Comparison of ENCODE assay signal across 8 cellular contexts in genomic region chr2:240624950-240625621, GRCh38. TPM values are rescaled to one million over a fixed set of nuclear protein-coding genes. Genes with fewer than 3 reads are reported as not detected.
DNase-seq lines count a peak whose midpoint lies in the region; ATAC-seq and TF ChIP-seq lines count a peak whose summit lies in the region.

Gene GPR35, plus strand, starts transcription at chr2:240625480. Its CDS starts 4,473 bp downstream, at chr2:240629953.

- H3K4me1 ChIP-seq in left lung (peaks cover 0 to 58% of the 10 kb centered on the region in 2 donors), prostate gland (replicated peaks) (no peaks in the 10 kb centered on the region)

- H3K9me3 ChIP-seq in left lung: no peaks in the 10 kb centered on the region
- no peaks in the 10 kb centered on the region for H3K9me3 ChIP-seq in prostate gland

- peak within 1 kb of the TSS; percentile 42 for H3K4me3 Mint-ChIP-seq in activated naive CD4-positive, alpha-beta T cell treated with anti-CD3 and anti-CD28 coated beads for 36 hours

- peak within 1 kb of the TSS; percentile 47 for H3K27ac Mint-ChIP-seq in activated naive CD4-positive, alpha-beta T cell treated with anti-CD3 and anti-CD28 coated beads for 36 hours

- no peaks in the 10 kb centered on the region for H3K36me3 Mint-ChIP-seq in activated naive CD4-positive, alpha-beta T cell treated with anti-CD3 and anti-CD28 coated beads for 36 hours (ENCODE audit: low read depth)

- H3K4me3 ChIP-seq in left lung (peak within 1 kb of the TSS in 1 of 2 donors; percentile 24), prostate gland (no peak within 1 kb of the TSS)

- H3K27me3 ChIP-seq in left lung: peaks cover 0 to 32% of the 10 kb centered on the region in 2 donors
- no peaks in the 10 kb centered on the region for H3K27me3 ChIP-seq in prostate gland (replicated peaks; ENCODE audit: insufficient read depth)

- TF ChIP-seq POLR2A in prostate gland (IDR thresholded peaks at IDR 0.05): no peak

- no peaks in the 10 kb centered on the region for H3K9me3 Mint-ChIP-seq in activated naive CD4-positive, alpha-beta T cell treated with anti-CD3 and anti-CD28 coated beads for 36 hours

- H3K36me3 ChIP-seq in left lung (peaks cover 0 to 2% of the 10 kb centered on the region in 2 donors), prostate gland (no peaks in the 10 kb centered on the region)

- CTCF ChIA-PET in activated naive CD4-positive, alpha-beta T cell treated with anti-CD3 and anti-CD28 coated beads for 36 hours (lab: Charles Lee): no interaction called here

- intact Hi-C loops in activated naive CD4-positive, alpha-beta T cell treated with anti-CD3 and anti-CD28 coated beads for 36 hours (cut with micrococcal nuclease): loop anchor here (1.0 to 10.0 kb wide), 3 partner anchors 59 to 110 kb away; no protein-coding TSS in a partner anchor
- intact Hi-C loops in left lung (cut with DNase I): no loop called here
- intact Hi-C loops in prostate gland (cut with DNase I): no loop called here

- H3K27me3 Mint-ChIP-seq in activated naive CD4-positive, alpha-beta T cell treated with anti-CD3 and anti-CD28 coated beads for 36 hours (ENCODE audit: low read depth): no peaks in the 10 kb centered on the region

- H3K27ac ChIP-seq in left lung (peak within 1 kb of the TSS in 1 of 2 donors; percentile 71), prostate gland (no peak within 1 kb of the TSS)

- 45% methylated on average over 23 of the region's 23 CpGs for WGBS in prostate gland

- DNase-seq in T follicular helper cell (ENCODE audit: low read depth) (peak; percentile 62), left lung (peak; percentile 75 to 88), prostate gland (ENCODE audit: low spot score) (no peak), NCI-H2029 (lab: John Stamatoyannopoulos, UW) (no peak)
- peak; percentile 86 for DNase-seq in activated naive CD4-positive, alpha-beta T cell treated with anti-CD3 and anti-CD28 coated beads for 36 hours
- DNase-seq in stimulated activated CD8-positive, alpha-beta memory T cell treated with anti-CD3 and anti-CD28 coated beads, Interleukin-15, amount 100 ng/mL, for 48 hours (ENCODE audit: low read depth in 2 of 2): peak; percentile 81 to 85

- peak; percentile 37 for ATAC-seq in GM18909 (IDR thresholded peaks at IDR 0.05; ENCODE audit: poor library complexity, unreplicated experiment)
- ATAC-seq in left lung: peak; percentile 66
- no peak for ATAC-seq in HG03439 (IDR thresholded peaks at IDR 0.05; ENCODE audit: unreplicated experiment)

- H3K4me1 Mint-ChIP-seq in activated naive CD4-positive, alpha-beta T cell treated with anti-CD3 and anti-CD28 coated beads for 36 hours (ENCODE audit: low read depth): peaks cover 51% of the 10 kb centered on the region

- TF ChIP-seq CTCF in left lung (IDR thresholded peaks at IDR 0.05) (no peak), prostate gland (IDR thresholded peaks at IDR 0.05) (no peak)

RNA-seq across cellular contexts. Expression of gene GPR35, which starts in this region (rescaled TPM):
- total RNA-seq in activated naive CD4-positive, alpha-beta T cell treated with anti-CD3 and anti-CD28 coated beads for 36 hours: 1 to 10 TPM; 2.5 to 2.6 TPM
- total RNA-seq in left lung: 1 to 10 TPM; 1.1 to 6.0 TPM
- total RNA-seq in prostate gland: 1 to 10 TPM; 3.3 to 4.6 TPM

Comparison
In these comparisons a context has a peak if more than half of its experiments do, and no peak if none do; other contexts are left out.
1. DNase-seq: peak in T follicular helper cell (single experiment), activated naive CD4-positive, alpha-beta T cell treated with anti-CD3 and anti-CD28 coated beads for 36 hours (single experiment), left lung (2 of 2) and stimulated activated CD8-positive, alpha-beta memory T cell treated with anti-CD3 and anti-CD28 coated beads, Interleukin-15, amount 100 ng/mL, for 48 hours (2 of 2); none in prostate gland (single experiment) and NCI-H2029 (single experiment).